Comparison of ENCODE assay signal across 1 cellular context in the genomic region with DNA sequence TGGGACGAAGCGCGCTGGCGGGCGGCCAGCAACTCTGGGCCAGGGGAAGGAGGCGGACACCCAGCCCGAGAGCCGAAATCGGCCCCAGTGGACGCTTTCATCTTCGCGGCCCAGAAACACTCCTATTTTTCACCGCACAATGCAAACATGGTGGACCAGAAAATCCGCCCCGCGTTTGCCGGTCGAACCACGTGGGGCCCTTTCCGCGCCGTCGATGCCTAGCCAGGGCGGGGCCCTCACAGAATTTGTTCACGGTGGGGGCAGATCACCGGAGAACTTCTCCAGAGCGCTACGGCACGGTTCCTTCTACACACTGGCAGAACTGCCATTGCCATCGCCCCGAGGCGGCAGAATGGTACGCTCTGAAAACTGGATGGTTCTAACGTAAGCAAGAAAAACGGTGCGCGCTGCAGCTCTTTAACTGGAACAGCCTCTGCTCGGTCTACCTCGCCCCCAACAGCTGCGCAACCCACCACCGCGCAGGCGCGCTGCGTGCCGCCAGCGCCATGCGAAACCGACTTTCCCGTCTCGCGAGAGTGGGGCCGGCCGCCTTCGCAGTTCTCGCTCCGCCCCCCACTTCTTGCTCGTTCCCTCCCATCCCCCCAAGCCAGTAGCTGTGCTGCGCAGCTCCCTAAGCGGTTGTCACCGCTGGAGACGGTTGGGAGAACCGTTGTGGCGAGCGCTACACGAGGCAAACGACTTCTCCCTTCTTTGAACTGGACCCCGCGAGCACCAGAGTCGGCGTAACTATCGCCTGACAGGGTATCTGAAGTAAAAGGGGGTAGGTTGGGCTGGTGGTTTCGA.
TF ChIP-seq lines count a peak whose summit lies in the region.

TSS of gene HNRNPH3 (plus strand) at position 610 of the 804 bp plus-strand sequence. CDS start 5,158 bp downstream, outside the sequence.

TF ChIP-seq in HEK293, 187 proteins besides CTCF, POLR2A, EP300 and RAD21 (continued from another document and continues in another):
- TF ChIP-seq ZNF654 (tag by site-specific recombination; IDR thresholded peaks at IDR 0.05; ENCODE audit: low read depth) (no peak), SALL2 (tag by site-specific recombination; IDR thresholded peaks at IDR 0.05; ENCODE audit: borderline replicate concordance) (no peak), SCRT1 (tag by site-specific recombination; IDR thresholded peaks at IDR 0.05; ENCODE audit: borderline replicate concordance) (no peak), KLF7 (tag by site-specific recombination; IDR thresholded peaks at IDR 0.05; ENCODE audit: borderline replicate concordance) (peak; percentile 82), ZNF37A (tag by site-specific recombination; IDR thresholded peaks at IDR 0.05) (peak; percentile 56; the same call in 1 of the 2 replicates), ZNF248 (tag by site-specific recombination; IDR thresholded peaks at IDR 0.05) (no peak), ZNF830 (tag by site-specific recombination; IDR thresholded peaks at IDR 0.05; ENCODE audit: low read depth) (no peak), ZBTB8A (tag by site-specific recombination; IDR thresholded peaks at IDR 0.05) (peak; percentile 51), HOXC10 (CRISPR knock-in tag; IDR thresholded peaks at IDR 0.05) (no peak), ZNF324 (tag by site-specific recombination; IDR thresholded peaks at IDR 0.05) (peak; percentile 54; the same call in 1 of the 2 replicates), ZNF335 (tag by site-specific recombination; conservative IDR thresholded peaks at IDR 0.05) (peak; percentile 83), SP2 (tag by site-specific recombination; IDR thresholded peaks at IDR 0.05) (peak; percentile 81), ZNF398 (tag by site-specific recombination; IDR thresholded peaks at IDR 0.05) (peak; percentile 79), ZSCAN16 (tag by site-specific recombination; IDR thresholded peaks at IDR 0.05) (peak; percentile 65; the same call in 1 of the 2 replicates), ZNF621 (tag by site-specific recombination; IDR thresholded peaks at IDR 0.05) (no peak), OSR2 (tag by site-specific recombination; IDR thresholded peaks at IDR 0.05) (peak; percentile 94), ELK4 (IDR thresholded peaks at IDR 0.05; ENCODE audit: borderline replicate concordance, low read depth, low read length) (no peak), ZNF623 (tag by site-specific recombination; IDR thresholded peaks at IDR 0.05) (peak; percentile 15; the same call in 1 of the 2 replicates), ZNF311 (tag by site-specific recombination; IDR thresholded peaks at IDR 0.05; ENCODE audit: borderline replicate concordance) (no peak), ZNF16 (tag by site-specific recombination; IDR thresholded peaks at IDR 0.05; ENCODE audit: low read depth) (no peak), MYNN (tag by site-specific recombination; IDR thresholded peaks at IDR 0.05; ENCODE audit: borderline replicate concordance) (no peak), ZNF174 (tag by site-specific recombination; IDR thresholded peaks at IDR 0.05) (no peak), ZNF660 (tag by site-specific recombination; IDR thresholded peaks at IDR 0.05) (peak; percentile 75; the same call in 1 of the 2 replicates), ZNF768 (tag by site-specific recombination; IDR thresholded peaks at IDR 0.05) (0 out of 2 replicates have a peak, but pooled peaks have one; percentile 29), INSM2 (tag by site-specific recombination; IDR thresholded peaks at IDR 0.05) (peak; percentile 10; the same call in 1 of the 2 replicates), ZNF677 (tag by site-specific recombination; IDR thresholded peaks at IDR 0.05) (0 out of 2 replicates have a peak, but pooled peaks have one; percentile 1), ZNF585B (tag by site-specific recombination; IDR thresholded peaks at IDR 0.05) (no peak), ZBTB49 (tag by site-specific recombination; IDR thresholded peaks at IDR 0.05; ENCODE audit: low read depth) (no peak), BCL6B (tag by site-specific recombination; IDR thresholded peaks at IDR 0.05) (no peak), ZNF426 (tag by site-specific recombination; IDR thresholded peaks at IDR 0.05) (no peak), ZNF837 (tag by site-specific recombination; IDR thresholded peaks at IDR 0.05) (no peak; the same call in 1 of the 2 replicates), PBX3 (CRISPR knock-in tag; IDR thresholded peaks at IDR 0.05) (peak; percentile 80), GLIS1 (tag by site-specific recombination; IDR thresholded peaks at IDR 0.05) (peak; percentile 66), ZEB2 (tag by site-specific recombination; IDR thresholded peaks at IDR 0.05) (peak; percentile 97), ZNF221 (tag by site-specific recombination; IDR thresholded peaks at IDR 0.05; ENCODE audit: borderline replicate concordance) (no peak), ZNF121 (tag by site-specific recombination; IDR thresholded peaks at IDR 0.05) (no peak), ZNF292 (tag by site-specific recombination; IDR thresholded peaks at IDR 0.05; ENCODE audit: borderline replicate concordance, low read depth) (no peak), IKZF3 (tag by site-specific recombination; IDR thresholded peaks at IDR 0.05) (peak; percentile 38; the same call in 1 of the 2 replicates), ZNF175 (tag by site-specific recombination; IDR thresholded peaks at IDR 0.05) (no peak), ZNF600 (tag by site-specific recombination; IDR thresholded peaks at IDR 0.05) (peak; percentile 91), ZNF155 (tag by site-specific recombination; IDR thresholded peaks at IDR 0.05) (no peak), ZNF555 (tag by site-specific recombination; conservative IDR thresholded peaks at IDR 0.05) (no peak), FEZF1 (tag by site-specific recombination; IDR thresholded peaks at IDR 0.05) (no peak), REPIN1 (tag by site-specific recombination; IDR thresholded peaks at IDR 0.05; ENCODE audit: low read depth) (peak; percentile 66; the same call in 1 of the 2 replicates), ZNF658 (tag by site-specific recombination; IDR thresholded peaks at IDR 0.05) (no peak), ZBTB26 (tag by site-specific recombination; optimal IDR thresholded peaks at IDR 0.05) (peak; percentile 51)
- TF ChIP-seq, protein P1, sequence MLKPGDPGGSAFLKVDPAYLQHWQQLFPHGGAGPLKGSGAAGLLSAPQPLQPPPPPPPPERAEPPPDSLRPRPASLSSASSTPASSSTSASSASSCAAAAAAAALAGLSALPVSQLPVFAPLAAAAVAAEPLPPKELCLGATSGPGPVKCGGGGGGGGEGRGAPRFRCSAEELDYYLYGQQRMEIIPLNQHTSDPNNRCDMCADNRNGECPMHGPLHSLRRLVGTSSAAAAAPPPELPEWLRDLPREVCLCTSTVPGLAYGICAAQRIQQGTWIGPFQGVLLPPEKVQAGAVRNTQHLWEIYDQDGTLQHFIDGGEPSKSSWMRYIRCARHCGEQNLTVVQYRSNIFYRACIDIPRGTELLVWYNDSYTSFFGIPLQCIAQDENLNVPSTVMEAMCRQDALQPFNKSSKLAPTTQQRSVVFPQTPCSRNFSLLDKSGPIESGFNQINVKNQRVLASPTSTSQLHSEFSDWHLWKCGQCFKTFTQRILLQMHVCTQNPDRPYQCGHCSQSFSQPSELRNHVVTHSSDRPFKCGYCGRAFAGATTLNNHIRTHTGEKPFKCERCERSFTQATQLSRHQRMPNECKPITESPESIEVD (tag by site-specific recombination; IDR thresholded peaks at IDR 0.05): no peak
- TF ChIP-seq, protein P2, sequence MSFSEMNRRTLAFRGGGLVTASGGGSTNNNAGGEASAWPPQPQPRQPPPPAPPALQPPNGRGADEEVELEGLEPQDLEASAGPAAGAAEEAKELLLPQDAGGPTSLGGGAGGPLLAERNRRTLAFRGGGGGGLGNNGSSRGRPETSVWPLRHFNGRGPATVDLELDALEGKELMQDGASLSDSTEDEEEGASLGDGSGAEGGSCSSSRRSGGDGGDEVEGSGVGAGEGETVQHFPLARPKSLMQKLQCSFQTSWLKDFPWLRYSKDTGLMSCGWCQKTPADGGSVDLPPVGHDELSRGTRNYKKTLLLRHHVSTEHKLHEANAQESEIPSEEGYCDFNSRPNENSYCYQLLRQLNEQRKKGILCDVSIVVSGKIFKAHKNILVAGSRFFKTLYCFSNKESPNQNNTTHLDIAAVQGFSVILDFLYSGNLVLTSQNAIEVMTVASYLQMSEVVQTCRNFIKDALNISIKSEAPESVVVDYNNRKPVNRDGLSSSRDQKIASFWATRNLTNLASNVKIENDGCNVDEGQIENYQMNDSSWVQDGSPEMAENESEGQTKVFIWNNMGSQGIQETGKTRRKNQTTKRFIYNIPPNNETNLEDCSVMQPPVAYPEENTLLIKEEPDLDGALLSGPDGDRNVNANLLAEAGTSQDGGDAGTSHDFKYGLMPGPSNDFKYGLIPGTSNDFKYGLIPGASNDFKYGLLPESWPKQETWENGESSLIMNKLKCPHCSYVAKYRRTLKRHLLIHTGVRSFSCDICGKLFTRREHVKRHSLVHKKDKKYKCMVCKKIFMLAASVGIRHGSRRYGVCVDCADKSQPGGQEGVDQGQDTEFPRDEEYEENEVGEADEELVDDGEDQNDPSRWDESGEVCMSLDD (tag by site-specific recombination; IDR thresholded peaks at IDR 0.05): peak; percentile 90
